Comparison of ENCODE assay signal across 8 cellular contexts in genomic region chr2:121634354-121635307, GRCh38. TPM values are rescaled to one million over a fixed set of nuclear protein-coding genes. Genes with fewer than 3 reads are reported as not detected.
A peak's percentile ranks its signal among the peaks of the same experiment; 100 is the strongest.
DNase-seq lines count a peak whose midpoint lies in the region; ATAC-seq, FAIRE-seq and TF ChIP-seq lines count a peak whose summit lies in the region.

No MANE protein-coding gene starts in this region.

- DNase-seq in ACHN (peak; percentile 52), GM19239 (ENCODE audit: insufficient read length, low spot score) (no peak), SK-MEL-5 (ENCODE audit: low read depth, low spot score) (peak; percentile 77), superior temporal gyrus (ENCODE audit: extremely low spot score) (no peak), GDM1 (lab: John Stamatoyannopoulos, UW) (no peak), substantia nigra (lab: John Stamatoyannopoulos, UW) (no peak)

- no peak for TF ChIP-seq CTCF in gastroesophageal sphincter (IDR thresholded peaks at IDR 0.05)

- H3K9me3 ChIP-seq in gastroesophageal sphincter: no peaks in the 10 kb centered on the region

- H3K27ac ChIP-seq in gastroesophageal sphincter (peak overlapping the region in 3 of 4 donors; percentile 30 to 44 (median 38)), substantia nigra (ENCODE audit: low read depth, low read length, poor library complexity, severe bottlenecking) (no peak overlapping the region)

- peaks cover 0 to 9% of the 10 kb centered on the region in 2 donors for H3K36me3 ChIP-seq in gastroesophageal sphincter

- in situ Hi-C loops in ACHN (cut with HindIII; ENCODE audit: low pct_ligation_motif_present, low pct_unique_long_range_greater_than_20kb, low sequenced_read_pairs): no loop called here
- in situ Hi-C loops in SK-MEL-5 (cut with HindIII; ENCODE audit: low pct_unique_long_range_greater_than_20kb, low sequenced_read_pairs): no loop called here

- no peaks in the 10 kb centered on the region for H3K27me3 ChIP-seq in gastroesophageal sphincter

- 47 to 68% methylated on average over 6 of the region's 6 CpGs for WGBS in gastroesophageal sphincter (ENCODE audit: low coverage in 1 of 2), 2 donors

- no peak for ATAC-seq in gastroesophageal sphincter
- no peak for ATAC-seq in GM18498 (IDR thresholded peaks at IDR 0.05; ENCODE audit: unreplicated experiment)

- no peak overlapping the region for H3K4me3 ChIP-seq in gastroesophageal sphincter

- peak; percentile 72 for FAIRE-seq in GM19239 (lab: Jason Lieb, UNC)

- H3K4me1 ChIP-seq in gastroesophageal sphincter: peaks cover 0 to 44% (median 11%) of the 10 kb centered on the region in 3 donors

- TF ChIP-seq POLR2A in gastroesophageal sphincter (IDR thresholded peaks at IDR 0.05): no peak

- TF ChIP-seq EP300 in gastroesophageal sphincter (IDR thresholded peaks at IDR 0.05): no peak

RNA-seq across cellular contexts. Expression of gene CLASP1, which starts 14.6 kb away (rescaled TPM):
- total RNA-seq in SK-MEL-5 (2014; rRNA removed; shearing (Covaris generic)): 27.0 and 31.2 TPM in 2 replicates
- polyA plus RNA-seq in SK-MEL-5 (2015; cell fraction: cytosol; rRNA removed): 25.4 and 44.4 TPM in 2 replicates
- polyA plus RNA-seq in SK-MEL-5 (2015; cell fraction: nucleus; rRNA removed): 62.4 and 70.5 TPM in 2 replicates
- total RNA-seq in gastroesophageal sphincter: 100 to 1,000 TPM in 1 of 4 donors, 10 to 100 TPM in 3; 72.0 to 108 (median 84.7) TPM

Comparison
In these comparisons a context has a peak if more than half of its experiments do, and no peak if none do; other contexts are left out.
1. DNase-seq: peak in ACHN (single experiment) and SK-MEL-5 (single experiment); none in GM19239 (single experiment), superior temporal gyrus (single experiment), GDM1 (single experiment) and substantia nigra (0 of 49).